In genomic region chr10:29649561-29650551, GRCh38 we compare ENCODE assay signal across 13 cellular contexts. TPM values are rescaled to one million over a fixed set of nuclear protein-coding genes. Genes with fewer than 3 reads are reported as not detected.
DNase-seq lines count a peak whose midpoint lies in the region; ATAC-seq, FAIRE-seq and TF ChIP-seq lines count a peak whose summit lies in the region.
"Had no signal": no experiment of that assay in that cellular context is flagged by ENCODE, and none has a peak within 500 bp of the region (broad histone marks: within the 10 kb centered on the region; RNA-seq: fewer than 3 reads in every experiment).

No MANE protein-coding gene starts in this region.

- TF ChIP-seq CTCF in colonic mucosa (IDR thresholded peaks at IDR 0.05) (no peak), neutrophil (IDR thresholded peaks at IDR 0.05) (no peak), left lung (IDR thresholded peaks at IDR 0.05) (no peak)

- H3K4me3 ChIP-seq in colonic mucosa = no peak overlapping the region
- no peak overlapping the region for H3K4me3 ChIP-seq in neutrophil (ENCODE audit: low read depth in 1 of 2, low read length in 1 of 2)
- H3K4me3 ChIP-seq in left lung = no peak overlapping the region
- H3K4me3 ChIP-seq: dorsolateral prefrontal cortex had no signal

- peak; percentile 14 for DNase-seq in AG20443 (ENCODE audit: low spot score)
- no peak for DNase-seq in HTR-8/SVneo (ENCODE audit: insufficient read length, low spot score)
- no peak for DNase-seq in colonic mucosa
- DNase-seq in left lung = no peak
- DNase-seq in SIG-M5 (lab: John Stamatoyannopoulos, UW) = no peak
- DNase-seq: activated CD8-positive, alpha-beta memory T cell treated with anti-CD3 and anti-CD28 coated beads, Interleukin-2, amount 50 U/mL, for 4 hours; activated naive CD8-positive, alpha-beta T cell treated with anti-CD3 and anti-CD28 coated beads for 36 hours; dorsolateral prefrontal cortex; glutamatergic neuron; stimulated activated CD4-positive, alpha-beta T cell treated with anti-CD3 and anti-CD28 coated beads, Interleukin-15, amount 100 ng/mL, for 24 hours had no signal

- peak; percentile 36 for FAIRE-seq in HTR-8/SVneo (lab: Jason Lieb, UNC)

- H3K27me3 ChIP-seq in colonic mucosa (no peaks in the 10 kb centered on the region), neutrophil (no peaks in the 10 kb centered on the region), left lung (no peaks in the 10 kb centered on the region)
- H3K27me3 ChIP-seq: dorsolateral prefrontal cortex had no signal

- ATAC-seq in HG02759 (IDR thresholded peaks at IDR 0.05; ENCODE audit: unreplicated experiment) = no peak
- no peak for ATAC-seq in left lung
- ATAC-seq in GM21367 (IDR thresholded peaks at IDR 0.05; ENCODE audit: unreplicated experiment) = no peak

- H3K4me1 ChIP-seq in colonic mucosa (peaks cover 15% of the 10 kb centered on the region), neutrophil (ENCODE audit: control insufficient read depth in 1 of 2, insufficient read depth in 1 of 2, low read depth in 1 of 2, low read length in 1 of 2) (peaks cover 8 to 40% of the 10 kb centered on the region in 2 experiments), left lung (peaks cover 22 to 35% of the 10 kb centered on the region in 2 donors)

- H3K27ac ChIP-seq in colonic mucosa (peak overlapping the region; percentile 62), neutrophil (peak overlapping the region; percentile 65), left lung (peak overlapping the region in 1 of 2 donors; percentile 7)

- H3K9me3 ChIP-seq in colonic mucosa = no peaks in the 10 kb centered on the region
- no peaks in the 10 kb centered on the region for H3K9me3 ChIP-seq in neutrophil
- no peaks in the 10 kb centered on the region for H3K9me3 ChIP-seq in left lung

- H3K9ac ChIP-seq in colonic mucosa (ENCODE audit: low read depth in 2 of 2, low read length in 2 of 2) = no peak overlapping the region

- intact Hi-C loops in colonic mucosa (cut with DNase I) (no loop called here), left lung (cut with DNase I) (no loop called here)

- H3K36me3 ChIP-seq in colonic mucosa (no peaks in the 10 kb centered on the region), neutrophil (peaks cover 4% of the 10 kb centered on the region), left lung (peaks cover 0 to 4% of the 10 kb centered on the region in 2 donors)

RNA-seq across cellular contexts. Expression of gene SVIL, which starts 15.1 kb away (rescaled TPM):
- total RNA-seq in colonic mucosa (100 to 1,000 TPM in 1 of 2 donors, 10 to 100 TPM in 1; 62.6 to 132 TPM), left lung (100 to 1,000 TPM in 1 of 2 donors, 10 to 100 TPM in 1; 73.7 to 103 TPM)
